ENCODE assay signal across 13 cellular contexts in the genomic region with DNA sequence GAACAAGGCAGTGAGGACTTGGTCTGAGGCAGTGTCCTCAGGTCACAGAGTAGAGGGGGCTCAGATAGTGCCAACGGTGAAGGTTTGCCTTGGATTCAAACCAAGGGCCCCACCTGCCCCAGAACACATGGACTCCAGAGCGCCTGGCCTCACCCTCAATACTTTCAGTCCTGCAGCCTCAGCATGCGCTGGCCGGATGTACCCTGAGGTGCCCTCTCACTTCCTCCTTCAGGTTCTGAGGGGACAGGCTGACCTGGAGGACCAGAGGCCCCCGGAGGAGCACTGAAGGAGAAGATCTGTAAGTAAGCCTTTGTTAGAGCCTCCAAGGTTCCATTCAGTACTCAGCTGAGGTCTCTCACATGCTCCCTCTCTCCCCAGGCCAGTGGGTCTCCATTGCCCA. TPM values are rescaled to one million over a fixed set of nuclear protein-coding genes. Genes with fewer than 3 reads are reported as not detected.
A peak's percentile ranks its signal among the peaks of the same experiment; 100 is the strongest.
DNase-seq lines count a peak whose midpoint lies in the region; FAIRE-seq and TF ChIP-seq lines count a peak whose summit lies in the region.
"Not testable (repeated sequence)": the region's sequence is repeated elsewhere in the genome, so short reads cannot be mapped to it uniquely, and the experiment has no call there.
"Had no signal": no experiment of that assay in that cellular context is flagged by ENCODE, and none has a peak within 500 bp of the region (broad histone marks: within the 10 kb centered on the region; RNA-seq: fewer than 3 reads in every experiment).

No MANE protein-coding gene starts in this region.

- not testable (repeated sequence) for H3K4me1 Mint-ChIP-seq in CD14-positive monocyte

- not testable (repeated sequence) for H3K9ac ChIP-seq in kidney (ENCODE audit: low read length in 2 of 2)

- H3K9me3 Mint-ChIP-seq in CD14-positive monocyte = not testable (repeated sequence)

- H3K9me3 ChIP-seq in kidney (ENCODE audit: control insufficient read depth in 1 of 2, low read length in 2 of 2); spleen: not testable (repeated sequence)

- H3K27ac Mint-ChIP-seq in CD14-positive monocyte = not testable (repeated sequence)

- not testable (repeated sequence) for FAIRE-seq in kidney (lab: Jason Lieb, UNC)

- not testable (repeated sequence) for TF ChIP-seq CTCF in CD14-positive monocyte (IDR thresholded peaks at IDR 0.05); coronary artery (IDR thresholded peaks at IDR 0.05); kidney (IDR thresholded peaks at IDR 0.05; ENCODE audit: borderline replicate concordance, extremely low read depth, insufficient read depth); spleen (IDR thresholded peaks at IDR 0.05 in 8 of 11, conservative IDR thresholded peaks at IDR 0.05 in 3 of 11)

- not testable (repeated sequence) for H3K4me3 ChIP-seq in coronary artery; kidney (ENCODE audit: low read length in 2 of 2); spleen

- H3K27me3 Mint-ChIP-seq in CD14-positive monocyte (ENCODE audit: low read depth in 3 of 3) = not testable (repeated sequence)

- intact Hi-C loops in CD14-positive monocyte (cut with micrococcal nuclease); cardiac septum (cut with DNase I); kidney (cut with DNase I); spleen (cut with DNase I; ENCODE audit: low total_unique reads): not testable (repeated sequence)

- 78 to 91% (median 86%) methylated on average over 1 to 4 of the region's 5 CpGs; no CpG with 5 or more reads in 1 of the 5 donors for WGBS in spleen, 5 donors

- H3K27me3 ChIP-seq in spleen (replicated peaks in 1 of 7) = not testable (repeated sequence)

- not testable (repeated sequence) for H3K36me3 ChIP-seq in kidney (ENCODE audit: control insufficient read depth in 1 of 2, insufficient read depth in 2 of 2, low read length in 2 of 2); spleen

- not testable (repeated sequence) for H3K27ac ChIP-seq in coronary artery; kidney (ENCODE audit: low read depth in 2 of 2, low read length in 2 of 2); spleen

- H3K4me3 Mint-ChIP-seq in CD14-positive monocyte = not testable (repeated sequence)

- H3K36me3 Mint-ChIP-seq in CD14-positive monocyte = not testable (repeated sequence)

- H3K4me1 ChIP-seq in kidney (ENCODE audit: control insufficient read depth in 1 of 2, insufficient read depth in 1 of 2, low read depth in 1 of 2, low read length in 2 of 2); spleen: not testable (repeated sequence)

- DNase-seq in CD14-positive monocyte (ENCODE audit: low spot score) (peak; percentile 34), RPMI8226 (peak; percentile 4), coronary artery (ENCODE audit: low spot score) (peak; percentile 40), cardiac septum (ENCODE audit: low spot score) (peak; percentile 70), kidney (peak; percentile 15), spleen (peak; percentile 71)
- DNase-seq in activated CD8-positive, alpha-beta memory T cell treated with anti-CD3 and anti-CD28 coated beads for 24 hours = peak; percentile 50

- TF ChIP-seq POLR2A in spleen (IDR thresholded peaks at IDR 0.05) = not testable (repeated sequence)

RNA-seq across cellular contexts. Expression of a gene that starts 1.8 kb away (rescaled TPM):
- polyA plus RNA-seq in CD14-positive monocyte (not detected), kidney (ENCODE audit: insufficient read depth, low read depth, low replicate concordance) (not detected), spleen (not detected)
- total RNA-seq in cardiac septum (not detected), kidney (not detected), spleen (not detected)
- total RNA-seq: CD4-positive, alpha-beta memory T cell; GM23248 had no signal
- polyA plus RNA-seq: CD4-positive, alpha-beta memory T cell; GM23248 had no signal

RNA-seq across cellular contexts. Expression of a gene that starts 8.7 kb away (rescaled TPM):
- polyA plus RNA-seq in CD14-positive monocyte (not detected), kidney (ENCODE audit: insufficient read depth, low read depth, low replicate concordance) (not detected), spleen (under 1 TPM; 0.24 to 0.58 (median 0.52) TPM)
- total RNA-seq in cardiac septum (not detected), kidney (not detected), spleen (not detected)
- total RNA-seq: CD4-positive, alpha-beta memory T cell; Daoy; GM23248; HFFc6 had no signal
- polyA plus RNA-seq: A549; BJ; CD4-positive, alpha-beta memory T cell; GM23248 had no signal

RNA-seq across cellular contexts. Expression of a gene that starts 14.0 kb away (rescaled TPM):
- polyA plus RNA-seq in CD14-positive monocyte (not detected), kidney (ENCODE audit: insufficient read depth, low read depth, low replicate concordance) (not detected), spleen (not detected)
- total RNA-seq in cardiac septum (not detected), kidney (not detected), spleen (not detected)
- total RNA-seq: CD4-positive, alpha-beta memory T cell; GM23248; HFFc6 had no signal
- polyA plus RNA-seq: A549; BJ; CD4-positive, alpha-beta memory T cell; GM23248 had no signal

RNA-seq across cellular contexts. Expression of a gene that starts 33.1 kb away (rescaled TPM):
- polyA plus RNA-seq in CD14-positive monocyte = not detected
- total RNA-seq in cardiac septum = not detected
- not detected for total RNA-seq in kidney
- polyA plus RNA-seq in kidney (ENCODE audit: insufficient read depth, low read depth, low replicate concordance) = not detected
- total RNA-seq in spleen = not detected
- under 1 TPM in 1 of 3 donors, not detected in 2; 0.21 TPM for polyA plus RNA-seq in spleen
- total RNA-seq: CD4-positive, alpha-beta memory T cell; GM23248 had no signal
- polyA plus RNA-seq: BJ; CD4-positive, alpha-beta memory T cell had no signal

RNA-seq across cellular contexts. Expression of a gene that starts 33.2 kb away (rescaled TPM):
- polyA plus RNA-seq in CD14-positive monocyte (not detected), kidney (ENCODE audit: insufficient read depth, low read depth, low replicate concordance) (not detected), spleen (under 1 TPM in 1 of 3 donors, not detected in 2; 0.03 TPM)
- total RNA-seq in cardiac septum (not detected), kidney (not detected), spleen (not detected)
- total RNA-seq: CD4-positive, alpha-beta memory T cell had no signal
- polyA plus RNA-seq: BJ; CD4-positive, alpha-beta memory T cell had no signal

Comparison
In these comparisons a context has a peak if more than half of its experiments do, and no peak if none do; other contexts are left out.
1. DNase-seq: peak in every context shown above with its lines; median percentile 71 in spleen; 70 in cardiac septum; 50 in activated CD8-positive, alpha-beta memory T cell treated with anti-CD3 and anti-CD28 coated beads for 24 hours; 40 in coronary artery; 34 in CD14-positive monocyte; 15 in kidney; 4 in RPMI8226.